16 cellular contexts compared by ENCODE assay signal in genomic region chr7:46558482-46559193, GRCh38.
DNase-seq lines count a peak whose midpoint lies in the region; FAIRE-seq and TF ChIP-seq lines count a peak whose summit lies in the region.
"Had no signal": no experiment of that assay in that cellular context is flagged by ENCODE, and none has a peak within 500 bp of the region (broad histone marks: within the 10 kb centered on the region; RNA-seq: fewer than 3 reads in every experiment).

No MANE protein-coding gene starts in this region.

- H3K4me3 ChIP-seq in breast epithelium = no peak overlapping the region
- no peak overlapping the region for H3K4me3 ChIP-seq in vagina
- H3K4me3 ChIP-seq: neural progenitor cell, upper lobe of left lung had no signal

- no peaks in the 10 kb centered on the region for H3K9me3 ChIP-seq in breast epithelium
- no peaks in the 10 kb centered on the region for H3K9me3 ChIP-seq in vagina

- DNase-seq in MCF 10A (ENCODE audit: unreplicated experiment) (peak; percentile 41), breast epithelium (ENCODE audit: low spot score in 2 of 2) (no peak), astrocyte of the hippocampus (ENCODE audit: low read depth, low spot score) (peak; percentile 67), glomerular visceral epithelial cell (ENCODE audit: extremely low spot score) (peak; percentile 82), vagina (ENCODE audit: extremely low spot score in 2 of 2) (no peak), GM19239 (ENCODE audit: insufficient read length, low spot score) (no peak), NOMO-1 treated with dmso at 0.1 percent for 144 hours (lab: John Stamatoyannopoulos, UW; ENCODE audit: unreplicated experiment) (no peak)
- no peak for DNase-seq in activated CD4-positive, alpha-beta T cell treated with anti-CD3 and anti-CD28 coated beads, Interleukin-2, amount 50 U/mL, for 4 hours
- DNase-seq: 8988T; activated CD4-positive, alpha-beta memory T cell treated with anti-CD3 and anti-CD28 coated beads, Interleukin-2, amount 10 ng/mL, durations not matched to agents 7 days and 5 days; cerebellar nuclear complex; DMS79; left colon; NCI-H1694; upper lobe of left lung had no signal

- no peaks in the 10 kb centered on the region for H3K36me3 ChIP-seq in breast epithelium
- no peaks in the 10 kb centered on the region for H3K36me3 ChIP-seq in vagina
- H3K36me3 ChIP-seq: neural progenitor cell, upper lobe of left lung had no signal

- POLR2A ChIA-PET in MCF 10A (lab: Yijun Ruan, JAX) = interaction anchor here (0.6 to 2.9 kb wide), 9 partner anchors 9 to 1674 kb away, joined by 3 to 20 read pairs (median 5); no protein-coding TSS in a partner anchor

- no peaks in the 10 kb centered on the region for H3K27me3 Mint-ChIP-seq in MCF 10A (ENCODE audit: insufficient read depth, unreplicated experiment)
- H3K27me3 Mint-ChIP-seq: activated CD4-positive, alpha-beta memory T cell treated with anti-CD3 and anti-CD28 coated beads, Interleukin-2, amount 10 ng/mL, durations not matched to agents 7 days and 5 days had no signal

- peaks cover 26% of the 10 kb centered on the region for H3K4me1 Mint-ChIP-seq in MCF 10A (ENCODE audit: insufficient read depth, unreplicated experiment)
- H3K4me1 Mint-ChIP-seq: activated CD4-positive, alpha-beta memory T cell treated with anti-CD3 and anti-CD28 coated beads, Interleukin-2, amount 10 ng/mL, durations not matched to agents 7 days and 5 days had no signal

- no peaks in the 10 kb centered on the region for H3K4me1 ChIP-seq in breast epithelium
- peaks cover 29% of the 10 kb centered on the region for H3K4me1 ChIP-seq in vagina
- H3K4me1 ChIP-seq: neural progenitor cell had no signal

- TF ChIP-seq POLR2A in breast epithelium (IDR thresholded peaks at IDR 0.05) = no peak
- TF ChIP-seq POLR2A in vagina (IDR thresholded peaks at IDR 0.05) = no peak

- no peak overlapping the region for H3K27ac ChIP-seq in breast epithelium
- H3K27ac ChIP-seq in vagina = peak overlapping the region; percentile 73
- H3K27ac ChIP-seq: neural progenitor cell, upper lobe of left lung had no signal

- CTCF ChIA-PET in MCF 10A (lab: Yijun Ruan, JAX) = interaction anchor here (0.6 to 0.9 kb wide), 3 partner anchors 13 to 181 kb away, joined by 3 read pairs; no protein-coding TSS in a partner anchor

- H3K27ac Mint-ChIP-seq in MCF 10A (ENCODE audit: low read depth, unreplicated experiment) = peak overlapping the region; percentile 50
- H3K27ac Mint-ChIP-seq: activated CD4-positive, alpha-beta memory T cell treated with anti-CD3 and anti-CD28 coated beads, Interleukin-2, amount 10 ng/mL, durations not matched to agents 7 days and 5 days; neural progenitor cell had no signal

- H3K27me3 ChIP-seq in breast epithelium (no peaks in the 10 kb centered on the region), vagina (no peaks in the 10 kb centered on the region)
- H3K27me3 ChIP-seq: neural progenitor cell, upper lobe of left lung had no signal

- intact Hi-C loops in MCF 10A (cut with micrococcal nuclease) = loop anchor here (5.0 kb wide), 1 partner anchor 101 kb away; no protein-coding TSS in a partner anchor
- intact Hi-C loops in breast epithelium (cut with DNase I; ENCODE audit: low total_unique reads) = no loop called here
- intact Hi-C loops in vagina (cut with DNase I) = no loop called here

- H3K4me3 Mint-ChIP-seq in MCF 10A (ENCODE audit: unreplicated experiment) = no peak overlapping the region
- H3K4me3 Mint-ChIP-seq: activated CD4-positive, alpha-beta memory T cell treated with anti-CD3 and anti-CD28 coated beads, Interleukin-2, amount 10 ng/mL, durations not matched to agents 7 days and 5 days; neural progenitor cell had no signal

- peaks cover 14% of the 10 kb centered on the region for H3K9me3 Mint-ChIP-seq in MCF 10A (ENCODE audit: unreplicated experiment)

- FAIRE-seq in GM19239 (lab: Jason Lieb, UNC) = no peak

- BruUV-seq in MCF 10A (replicated peaks; lab: Mats Ljungman, UMichigan) = no TSS peak

- TF ChIP-seq CTCF in MCF 10A (IDR thresholded peaks at IDR 0.05; ENCODE audit: unreplicated experiment) (no peak), breast epithelium (IDR thresholded peaks at IDR 0.05) (no peak), vagina (IDR thresholded peaks at IDR 0.05) (no peak)

- H3K36me3 Mint-ChIP-seq in MCF 10A (ENCODE audit: insufficient read depth, unreplicated experiment) = peaks cover 12% of the 10 kb centered on the region
- H3K36me3 Mint-ChIP-seq: neural progenitor cell had no signal

Comparison
In these comparisons a context has a peak if more than half of its experiments do, and no peak if none do; other contexts are left out.
1. DNase-seq: peak in MCF 10A (single experiment), astrocyte of the hippocampus (single experiment) and glomerular visceral epithelial cell (single experiment); none in breast epithelium (0 of 2), vagina (0 of 2), GM19239 (single experiment), NOMO-1 treated with dmso at 0.1 percent for 144 hours (single experiment) and activated CD4-positive, alpha-beta T cell treated with anti-CD3 and anti-CD28 coated beads, Interleukin-2, amount 50 U/mL, for 4 hours (0 of 2).